ENCODE assay signal across 23 cellular contexts in the genomic region with DNA sequence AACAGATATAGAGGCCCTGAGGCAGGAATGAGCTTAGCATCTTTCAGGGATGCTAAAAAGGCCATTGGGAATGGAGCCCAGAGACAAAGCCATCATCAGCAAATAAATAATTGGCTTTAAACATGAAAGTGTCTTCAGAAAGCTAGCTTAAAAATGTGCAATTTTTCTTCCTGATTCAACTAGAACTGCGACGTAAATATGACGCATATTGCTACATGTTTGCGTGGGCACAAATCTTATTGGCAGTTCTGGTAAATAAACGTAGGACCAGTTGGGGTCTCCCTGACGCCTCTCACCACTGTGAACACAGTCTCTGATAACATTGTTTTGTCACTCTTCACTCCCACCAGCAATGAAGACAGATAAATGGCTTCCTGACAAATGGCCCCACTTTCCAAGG.
"Had no signal": no experiment of that assay in that cellular context is flagged by ENCODE, and none has a peak within 500 bp of the region (broad histone marks: within the 10 kb centered on the region; RNA-seq: fewer than 3 reads in every experiment).

No MANE protein-coding gene starts in this region.

- H3K4me3 ChIP-seq: breast epithelium had no signal

- H3K4me1 ChIP-seq: breast epithelium had no signal

- H3K27ac Mint-ChIP-seq: activated CD4-positive, alpha-beta T cell treated with anti-CD3 and anti-CD28 coated beads for 36 hours; activated CD8-positive, alpha-beta T cell treated with anti-CD3 and anti-CD28 coated beads for 36 hours; activated naive CD8-positive, alpha-beta T cell treated with anti-CD3 and anti-CD28 coated beads, Interleukin-2, amount 10 ng/mL, durations not matched to agents 7 days and 5 days had no signal

- ATAC-seq: activated CD4-positive, alpha-beta T cell treated with anti-CD3 and anti-CD28 coated beads for 36 hours; activated CD8-positive, alpha-beta T cell treated with anti-CD3 and anti-CD28 coated beads for 36 hours had no signal

- H3K36me3 Mint-ChIP-seq: activated naive CD8-positive, alpha-beta T cell treated with anti-CD3 and anti-CD28 coated beads, Interleukin-2, amount 10 ng/mL, durations not matched to agents 7 days and 5 days had no signal

- H3K27ac ChIP-seq: WERI-Rb-1 had no signal

- H3K27me3 ChIP-seq: breast epithelium had no signal

- H3K27me3 Mint-ChIP-seq: activated naive CD8-positive, alpha-beta T cell treated with anti-CD3 and anti-CD28 coated beads, Interleukin-2, amount 10 ng/mL, durations not matched to agents 7 days and 5 days had no signal

- H3K9me3 Mint-ChIP-seq: activated CD8-positive, alpha-beta T cell treated with anti-CD3 and anti-CD28 coated beads for 36 hours; activated naive CD8-positive, alpha-beta T cell treated with anti-CD3 and anti-CD28 coated beads, Interleukin-2, amount 10 ng/mL, durations not matched to agents 7 days and 5 days had no signal

- DNase-seq: activated CD4-positive, alpha-beta T cell treated with anti-CD3 and anti-CD28 coated beads for 36 hours; activated CD8-positive, alpha-beta memory T cell treated with anti-CD3 and anti-CD28 coated beads, Interleukin-2, amount 50 U/mL, for 48 hours; activated CD8-positive, alpha-beta T cell treated with anti-CD3 and anti-CD28 coated beads for 36 hours; activated naive CD4-positive, alpha-beta T cell treated with anti-CD3 and anti-CD28 coated beads, Interleukin-2, amount 50 U/mL, for 16 hours; activated naive CD8-positive, alpha-beta T cell treated with anti-CD3 and anti-CD28 coated beads, Interleukin-2, amount 10 ng/mL, durations not matched to agents 7 days and 5 days; activated T-cell treated with anti-CD3 and anti-CD28 coated beads, Interleukin-2, amount 50 U/mL, for 1 hour; aorta; central memory CD4-positive, alpha-beta T cell; Karpas-422; MM.1S; NCI-H1105; NCI-H1436 treated with DMSO at 0.1 percent for 48 hours; NCI-H187; NCI-H2081 treated with DMSO at 0.1 percent for 48 hours; NCI-H2171; NCI-H2227 treated with DMSO at 0.1 percent for 48 hours; NCI-H510A; NCI-H526 treated with DMSO at 0.1 percent for 48 hours; NCI-H82; SIG-M5; T-helper 1 cell; WERI-Rb-1 had no signal

- H3K4me3 Mint-ChIP-seq: activated CD4-positive, alpha-beta T cell treated with anti-CD3 and anti-CD28 coated beads for 36 hours; activated CD8-positive, alpha-beta T cell treated with anti-CD3 and anti-CD28 coated beads for 36 hours; activated naive CD8-positive, alpha-beta T cell treated with anti-CD3 and anti-CD28 coated beads, Interleukin-2, amount 10 ng/mL, durations not matched to agents 7 days and 5 days had no signal

- H3K36me3 ChIP-seq: breast epithelium, WERI-Rb-1 had no signal

- H3K4me1 Mint-ChIP-seq: activated CD4-positive, alpha-beta T cell treated with anti-CD3 and anti-CD28 coated beads for 36 hours; activated naive CD8-positive, alpha-beta T cell treated with anti-CD3 and anti-CD28 coated beads, Interleukin-2, amount 10 ng/mL, durations not matched to agents 7 days and 5 days had no signal

- H3K9me3 ChIP-seq: breast epithelium had no signal
